8 cellular contexts compared by ENCODE assay signal in genomic region chr3:71582612-71583568, GRCh38. TPM values are rescaled to one million over a fixed set of nuclear protein-coding genes. Genes with fewer than 3 reads are reported as not detected.
DNase-seq lines count a peak whose midpoint lies in the region; ATAC-seq, FAIRE-seq and TF ChIP-seq lines count a peak whose summit lies in the region.

No MANE protein-coding gene starts in this region.

- TSS peak; percentile 38 for BruUV-seq in PC-9 (replicated peaks; lab: Mats Ljungman, UMichigan)

- no peak for TF ChIP-seq POLR2A in gastroesophageal sphincter (IDR thresholded peaks at IDR 0.05)
- TF ChIP-seq POLR2A in GM12892 (IDR thresholded peaks at IDR 0.05; ENCODE audit: low read depth, low read length), result no peak

- peaks cover 11% of the 10 kb centered on the region; the same call in 1 of the 2 replicates for H3K79me2 ChIP-seq in PC-9 (ENCODE audit: low read depth)

- no peaks in the 10 kb centered on the region for H4K20me1 ChIP-seq in PC-9 (ENCODE audit: insufficient read depth)

- no peaks in the 10 kb centered on the region for H3K9me2 ChIP-seq in PC-9 (ENCODE audit: insufficient read depth)

- H3K4me2 ChIP-seq in PC-9, result peak overlapping the region; percentile 83

- no peak for TF ChIP-seq CTCF in AG04449 (IDR thresholded peaks at IDR 0.05; ENCODE audit: insufficient read depth, low read length, missing control alignments)
- TF ChIP-seq CTCF in PC-9 (conservative IDR thresholded peaks at IDR 0.05), result no peak
- peak in 1 of 4 experiments; percentile 20 for TF ChIP-seq CTCF in gastroesophageal sphincter (IDR thresholded peaks at IDR 0.05)

- peak overlapping the region; percentile 55 for H3K27ac ChIP-seq in PC-9
- peak overlapping the region; percentile 96 to 100 (median 100) for H3K27ac ChIP-seq in gastroesophageal sphincter
- H3K27ac ChIP-seq in temporal lobe (ENCODE audit: low read depth, low read length), result peak overlapping the region; percentile 69

- DNase-seq in AG04449 (ENCODE audit: low read depth, low spot score) (no peak), PC-9 (peak in 1 of 2 experiments; percentile 46), GM12892 (ENCODE audit: insufficient read length) (no peak)
- DNase-seq in activated effector memory CD4-positive, alpha-beta T cell treated with Interleukin-2 at 50 U/mL for 16 hours, result peak; percentile 25

- TF ChIP-seq EP300 in gastroesophageal sphincter (IDR thresholded peaks at IDR 0.05), result no peak

- FAIRE-seq in GM12892 (lab: Jason Lieb, UNC), result no peak

- POLR2A ChIA-PET in AG04449 (lab: Yijun Ruan, JAX), result interaction anchor here (0.6 to 3.8 kb wide), 15 partner anchors 23 to 487 kb away, joined by 3 to 30 read pairs (median 4); no protein-coding TSS in a partner anchor
- POLR2A ChIA-PET in PC-9 (lab: Charles Lee; ENCODE audit: unreplicated experiment), result interaction anchor here (0.7 kb wide), 1 partner anchor 694 kb away, joined by 3 read pairs; no protein-coding TSS in a partner anchor

- H2AFZ ChIP-seq in PC-9 (peak overlapping the region; percentile 85), neuron (ENCODE audit: low read depth, low read length) (peak overlapping the region; percentile 82)

- 0% methylated on average over 2 to 15 of the region's 84 CpGs for WGBS in gastroesophageal sphincter (ENCODE audit: low coverage in 1 of 2), 2 donors

- H3K36me3 ChIP-seq in PC-9 (ENCODE audit: low read depth) (no peaks in the 10 kb centered on the region), gastroesophageal sphincter (no peaks in the 10 kb centered on the region), neuron (ENCODE audit: insufficient read depth, low read length) (no peaks in the 10 kb centered on the region)

- CTCF ChIA-PET in AG04449 (lab: Yijun Ruan, JAX), result interaction anchor here (0.8 to 1.6 kb wide), 4 partner anchors 15 to 190 kb away, joined by 3 to 4 read pairs (median 4); no protein-coding TSS in a partner anchor
- CTCF ChIA-PET in PC-9 (lab: Charles Lee), result no interaction called here

- H3K4me1 ChIP-seq in PC-9 (replicated peaks; ENCODE audit: insufficient read depth), result peaks cover 39% of the 10 kb centered on the region
- peaks cover 0 to 48% (median 4%) of the 10 kb centered on the region in 3 donors for H3K4me1 ChIP-seq in gastroesophageal sphincter
- peaks cover 32% of the 10 kb centered on the region for H3K4me1 ChIP-seq in neuron (ENCODE audit: insufficient read depth, low read length)

- no peaks in the 10 kb centered on the region for H3K27me3 ChIP-seq in PC-9 (ENCODE audit: insufficient read depth, low read depth)
- H3K27me3 ChIP-seq in gastroesophageal sphincter, result no peaks in the 10 kb centered on the region
- H3K27me3 ChIP-seq in neuron (ENCODE audit: insufficient read depth, low read length), result no peaks in the 10 kb centered on the region

- no peaks in the 10 kb centered on the region for H3K9me3 ChIP-seq in PC-9 (ENCODE audit: insufficient read depth, low read depth)
- no peaks in the 10 kb centered on the region for H3K9me3 ChIP-seq in gastroesophageal sphincter
- no peaks in the 10 kb centered on the region for H3K9me3 ChIP-seq in neuron (ENCODE audit: low read length)

- H3K4me3 ChIP-seq in AG04449 (ENCODE audit: low read depth, low read length) (peak overlapping the region; percentile 88), PC-9 (peak overlapping the region; percentile 85), gastroesophageal sphincter (peak overlapping the region; percentile 61 to 89), neuron (ENCODE audit: low read length) (peak overlapping the region; percentile 81)

- H3F3A ChIP-seq in PC-9 (ENCODE audit: insufficient read depth, low read depth), result peaks cover 16% of the 10 kb centered on the region

- intact Hi-C loops in PC-9 (cut with micrococcal nuclease; ENCODE audit: unreplicated experiment), result loop anchor here (5.0 to 10.0 kb wide), 6 partner anchors 81 to 516 kb away; no protein-coding TSS in a partner anchor

- ATAC-seq in GM21529 (IDR thresholded peaks at IDR 0.05; ENCODE audit: unreplicated experiment), result peak; percentile 34
- peak; percentile 39 for ATAC-seq in gastroesophageal sphincter

RNA-seq across cellular contexts. Expression of gene FOXP1, which starts 0.6 kb away (rescaled TPM):
- total RNA-seq in PC-9 (2021) (31.7 and 33.3 TPM in 2 replicates), gastroesophageal sphincter (100 to 1,000 TPM; 169 to 300 (median 202) TPM), temporal lobe (56.5 TPM)
- 1.2 TPM for polyA plus RNA-seq in GM12892 (2012; ENCODE audit: missing spikeins)
